16 cellular contexts compared by ENCODE assay signal in genomic region chr1:219751870-219752269, GRCh38.
A peak's percentile ranks its signal among the peaks of the same experiment; 100 is the strongest.
DNase-seq lines count a peak whose midpoint lies in the region; ATAC-seq and TF ChIP-seq lines count a peak whose summit lies in the region.
"Had no signal": no experiment of that assay in that cellular context is flagged by ENCODE, and none has a peak within 500 bp of the region (broad histone marks: within the 10 kb centered on the region; RNA-seq: fewer than 3 reads in every experiment).

No MANE protein-coding gene starts in this region.

- H3K27me3 ChIP-seq in SK-N-SH (ENCODE audit: insufficient read depth) (no peaks in the 10 kb centered on the region), heart left ventricle (no peaks in the 10 kb centered on the region)
- H3K27me3 ChIP-seq: BLaER1 had no signal

- H3K4me1 ChIP-seq in SK-N-SH (ENCODE audit: control insufficient read depth in 1 of 2, insufficient read depth in 2 of 2, low read depth in 1 of 2, low read length in 1 of 2) (peaks cover 0 to 11% of the 10 kb centered on the region in 2 experiments; a peak in 1 of 4 replicates), heart left ventricle (peaks cover 0 to 32% (median 4%) of the 10 kb centered on the region in 12 donors)
- H3K4me1 ChIP-seq: BLaER1 had no signal

- H3K9me3 Mint-ChIP-seq in nephron progenitor cell: no peaks in the 10 kb centered on the region

- H3K27ac Mint-ChIP-seq in nephron progenitor cell: peak overlapping the region; percentile 46
- H3K27ac Mint-ChIP-seq: CD8-positive, alpha-beta memory T cell had no signal

- H3K4me3 Mint-ChIP-seq in nephron progenitor cell: no peak overlapping the region
- H3K4me3 Mint-ChIP-seq: CD8-positive, alpha-beta memory T cell had no signal

- ATAC-seq in Right ventricle myocardium inferior (peak; percentile 69), heart left ventricle (peak; percentile 15 to 67 (median 54))

- TF ChIP-seq EP300 in SK-N-SH (IDR thresholded peaks at IDR 0.05; ENCODE audit: borderline replicate concordance in 1 of 2, low read depth in 1 of 2, low read length in 1 of 2): peak; percentile 23 to 82; a peak in 3 of 4 replicates

- H3K27me3 Mint-ChIP-seq in nephron progenitor cell (ENCODE audit: low read depth, poor library complexity): no peaks in the 10 kb centered on the region

- no peaks in the 10 kb centered on the region for H3K79me2 ChIP-seq in SK-N-SH (ENCODE audit: insufficient read depth)

- no peaks in the 10 kb centered on the region for H3K9me3 ChIP-seq in SK-N-SH
- no peaks in the 10 kb centered on the region for H3K9me3 ChIP-seq in heart left ventricle
- H3K9me3 ChIP-seq: BLaER1 had no signal

- no peak overlapping the region for H3K4me2 ChIP-seq in SK-N-SH
- H3K4me2 ChIP-seq: BLaER1 had no signal

- no peaks in the 10 kb centered on the region for H3K9me2 ChIP-seq in SK-N-SH

- no peaks in the 10 kb centered on the region for H3K36me3 ChIP-seq in SK-N-SH (replicated peaks in 1 of 2; ENCODE audit: control insufficient read depth in 1 of 2, insufficient read depth in 2 of 2, low read length in 1 of 2)
- no peaks in the 10 kb centered on the region for H3K36me3 ChIP-seq in heart left ventricle
- H3K36me3 ChIP-seq: BLaER1 had no signal

- no peak overlapping the region for H3K9ac ChIP-seq in SK-N-SH
- H3K9ac ChIP-seq: BLaER1, GM23248 had no signal

- intact Hi-C loops in Right ventricle myocardium inferior (cut with DNase I): no loop called here
- intact Hi-C loops in cardiac septum (cut with DNase I): loop anchor here (5.0 kb wide), 1 partner anchor 80 kb away; no protein-coding TSS in a partner anchor
- intact Hi-C loops in heart left ventricle (cut with DNase I): no loop called here

- TF ChIP-seq RAD21 in SK-N-SH (IDR thresholded peaks at IDR 0.05; ENCODE audit: low read length): no peak

- POLR2A ChIA-PET in SK-N-SH (lab: Yijun Ruan, JAX): no interaction called here

- no peak for TF ChIP-seq POLR2A in heart left ventricle (IDR thresholded peaks at IDR 0.05)

- peaks cover 39% of the 10 kb centered on the region for H3K4me1 Mint-ChIP-seq in nephron progenitor cell
- H3K4me1 Mint-ChIP-seq: CD8-positive, alpha-beta memory T cell had no signal

- H3F3A ChIP-seq in SK-N-SH (replicated peaks; ENCODE audit: insufficient read depth): no peaks in the 10 kb centered on the region

- no peaks in the 10 kb centered on the region for H4K20me1 ChIP-seq in SK-N-SH (ENCODE audit: insufficient read depth)
- H4K20me1 ChIP-seq: BLaER1 had no signal

- CTCF ChIA-PET in SK-N-SH (lab: Yijun Ruan, JAX): interaction anchor here (1.0 to 1.8 kb wide), 4 partner anchors 8 to 1452 kb away, joined by 3 to 4 read pairs (median 4); no protein-coding TSS in a partner anchor

- H3K27ac ChIP-seq in SK-N-SH (ENCODE audit: low read depth in 2 of 2, low read length in 1 of 2): peak overlapping the region in 1 of 2 experiments; percentile 11; a peak in 1 of 4 replicates
- H3K27ac ChIP-seq in heart left ventricle: peak overlapping the region in 9 of 12 donors; percentile 6 to 74 (median 53)
- H3K27ac ChIP-seq: BLaER1, GM23248 had no signal

- H3K36me3 Mint-ChIP-seq in nephron progenitor cell (ENCODE audit: low read depth): no peaks in the 10 kb centered on the region
- H3K36me3 Mint-ChIP-seq: CD8-positive, alpha-beta memory T cell had no signal

- TF ChIP-seq CTCF in SK-N-SH (IDR thresholded peaks at IDR 0.05) (no peak), heart left ventricle (IDR thresholded peaks at IDR 0.05) (no peak), nephron progenitor cell (IDR thresholded peaks at IDR 0.05) (no peak)

- DNase-seq in Right ventricle myocardium inferior (ENCODE audit: missing footprints) (no peak), cardiac septum (ENCODE audit: low spot score) (no peak), SK-N-SH (no peak), heart left ventricle (peak in 1 of 5 donors; percentile 31), nephron progenitor cell (no peak), epidermal melanocyte (ENCODE audit: insufficient read length, low spot score) (no peak)
- no peak for DNase-seq in activated CD4-positive, alpha-beta T cell treated with anti-CD3 and anti-CD28 coated beads for 1 hour
- DNase-seq: 8988T; AML-193; CD8-positive, alpha-beta memory T cell; DMS153; DMS79 treated with DMSO at 0.1 percent for 48 hours; EL; GM23248; H7 had no signal

- H3K4me3 ChIP-seq in SK-N-SH (ENCODE audit: low read depth in 2 of 2, low read length in 1 of 2): no peak overlapping the region
- no peak overlapping the region for H3K4me3 ChIP-seq in heart left ventricle
- H3K4me3 ChIP-seq: BLaER1, GM23248 had no signal

- H2AFZ ChIP-seq in SK-N-SH (ENCODE audit: low read depth): no peak overlapping the region
- H2AFZ ChIP-seq: GM23248 had no signal

TF ChIP-seq in SK-N-SH, 30 proteins besides CTCF, POLR2A, EP300 and RAD21:
- TF ChIP-seq FOXM1 (IDR thresholded peaks at IDR 0.05; ENCODE audit: low read depth) (no peak), RCOR1 (IDR thresholded peaks at IDR 0.05; ENCODE audit: low read length) (peak; percentile 25; the same call in 1 of the 2 replicates), CHD2 (IDR thresholded peaks at IDR 0.05; ENCODE audit: low read length, partially characterized antibody) (peak; percentile 19), NFIC (IDR thresholded peaks at IDR 0.05; ENCODE audit: borderline replicate concordance) (peak; percentile 72), NRF1 (IDR thresholded peaks at IDR 0.05; ENCODE audit: low read depth, low read length) (no peak), TCF12 (IDR thresholded peaks at IDR 0.05) (peak; percentile 87), POLR2AphosphoS5 (IDR thresholded peaks at IDR 0.05; ENCODE audit: low read depth, low read length) (peak; percentile 37; the same call in 1 of the 2 replicates), USF1 (IDR thresholded peaks at IDR 0.05; ENCODE audit: borderline replicate concordance, low read depth) (no peak), PBX3 (IDR thresholded peaks at IDR 0.05) (peak; percentile 72), GATA2 (CRISPR knock-in tag; IDR thresholded peaks at IDR 0.05) (no peak)
